ENCODE assay signal across 1 cellular context in genomic region chr11:34929794-34930763, GRCh38.
TF ChIP-seq lines count a peak whose summit lies in the region.

No MANE protein-coding gene starts in this region.

TF ChIP-seq in WTC11, 78 proteins besides CTCF, POLR2A, EP300 and RAD21 (continued from another document):
- TF ChIP-seq USF1 (CRISPR knock-in tag; IDR thresholded peaks at IDR 0.05): no peak
